1 cellular context compared by ENCODE assay signal in the genomic region with DNA sequence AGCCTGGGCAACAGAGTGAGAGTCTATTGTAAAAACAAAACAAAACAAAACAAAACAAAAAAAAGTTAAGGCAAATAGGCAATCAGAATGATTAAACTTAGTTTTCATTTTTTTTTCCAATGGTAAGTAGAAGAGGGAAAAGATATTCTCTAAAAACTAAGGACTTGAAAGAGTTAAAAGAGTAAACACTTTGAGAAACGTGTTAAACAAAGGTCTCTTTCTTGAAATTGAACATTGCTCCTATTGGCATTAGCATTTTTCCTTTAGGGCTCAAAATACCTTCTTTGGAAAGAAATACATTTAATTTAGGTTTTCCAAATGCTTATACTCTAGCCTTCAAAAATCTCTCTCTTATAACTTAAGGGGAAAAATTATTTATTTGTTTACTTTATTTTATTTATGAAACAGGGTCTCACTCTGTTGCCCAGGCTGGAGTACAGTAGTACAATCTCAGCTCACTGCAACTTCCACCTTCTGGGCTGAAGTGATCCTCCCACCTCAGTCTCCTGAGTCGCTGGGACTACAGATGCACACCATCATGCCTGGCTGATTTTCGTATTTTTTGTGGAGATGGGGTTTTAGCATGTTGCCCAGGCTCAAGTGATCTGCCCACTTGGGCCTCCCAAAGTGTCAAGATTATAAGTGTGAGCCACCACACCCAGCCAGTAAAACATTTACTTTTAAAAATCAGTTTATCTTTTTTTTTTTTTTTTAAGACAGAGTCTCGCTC.
TF ChIP-seq lines count a peak whose summit lies in the region.

No MANE protein-coding gene starts in this region.

TF ChIP-seq in HepG2, 621 proteins besides CTCF, POLR2A, EP300 and RAD21 (continues in another document):
- 0 out of 2 replicates have a peak, but pooled peaks have one; percentile 22 for TF ChIP-seq HNF4G (IDR thresholded peaks at IDR 0.05; ENCODE audit: borderline replicate concordance, low read depth, low read length)
- TF ChIP-seq HNF4G (CRISPR knock-in tag; IDR thresholded peaks at IDR 0.05; ENCODE audit: borderline replicate concordance, low read depth): no peak
- TF ChIP-seq, protein P1, sequence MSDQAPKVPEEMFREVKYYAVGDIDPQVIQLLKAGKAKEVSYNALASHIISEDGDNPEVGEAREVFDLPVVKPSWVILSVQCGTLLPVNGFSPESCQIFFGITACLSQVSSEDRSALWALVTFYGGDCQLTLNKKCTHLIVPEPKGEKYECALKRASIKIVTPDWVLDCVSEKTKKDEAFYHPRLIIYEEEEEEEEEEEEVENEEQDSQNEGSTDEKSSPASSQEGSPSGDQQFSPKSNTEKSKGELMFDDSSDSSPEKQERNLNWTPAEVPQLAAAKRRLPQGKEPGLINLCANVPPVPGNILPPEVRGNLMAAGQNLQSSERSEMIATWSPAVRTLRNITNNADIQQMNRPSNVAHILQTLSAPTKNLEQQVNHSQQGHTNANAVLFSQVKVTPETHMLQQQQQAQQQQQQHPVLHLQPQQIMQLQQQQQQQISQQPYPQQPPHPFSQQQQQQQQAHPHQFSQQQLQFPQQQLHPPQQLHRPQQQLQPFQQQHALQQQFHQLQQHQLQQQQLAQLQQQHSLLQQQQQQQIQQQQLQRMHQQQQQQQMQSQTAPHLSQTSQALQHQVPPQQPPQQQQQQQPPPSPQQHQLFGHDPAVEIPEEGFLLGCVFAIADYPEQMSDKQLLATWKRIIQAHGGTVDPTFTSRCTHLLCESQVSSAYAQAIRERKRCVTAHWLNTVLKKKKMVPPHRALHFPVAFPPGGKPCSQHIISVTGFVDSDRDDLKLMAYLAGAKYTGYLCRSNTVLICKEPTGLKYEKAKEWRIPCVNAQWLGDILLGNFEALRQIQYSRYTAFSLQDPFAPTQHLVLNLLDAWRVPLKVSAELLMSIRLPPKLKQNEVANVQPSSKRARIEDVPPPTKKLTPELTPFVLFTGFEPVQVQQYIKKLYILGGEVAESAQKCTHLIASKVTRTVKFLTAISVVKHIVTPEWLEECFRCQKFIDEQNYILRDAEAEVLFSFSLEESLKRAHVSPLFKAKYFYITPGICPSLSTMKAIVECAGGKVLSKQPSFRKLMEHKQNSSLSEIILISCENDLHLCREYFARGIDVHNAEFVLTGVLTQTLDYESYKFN (CRISPR knock-in tag; conservative IDR thresholded peaks at IDR 0.05): 0 out of 2 replicates have a peak, but pooled peaks have one; percentile 40
- peak; percentile 73; the same call in 1 of the 2 replicates for TF ChIP-seq ZMYM3 (CRISPR knock-in tag; IDR thresholded peaks at IDR 0.05)
- no peak for TF ChIP-seq ISX (CRISPR knock-in tag; conservative IDR thresholded peaks at IDR 0.05)
- 0 out of 2 replicates have a peak, but pooled peaks have one; percentile 16 for TF ChIP-seq THAP11 (CRISPR knock-in tag; IDR thresholded peaks at IDR 0.05)
- peak; percentile 92 for TF ChIP-seq ZNF629 (CRISPR knock-in tag; conservative IDR thresholded peaks at IDR 0.05)
- TF ChIP-seq, protein P2, sequence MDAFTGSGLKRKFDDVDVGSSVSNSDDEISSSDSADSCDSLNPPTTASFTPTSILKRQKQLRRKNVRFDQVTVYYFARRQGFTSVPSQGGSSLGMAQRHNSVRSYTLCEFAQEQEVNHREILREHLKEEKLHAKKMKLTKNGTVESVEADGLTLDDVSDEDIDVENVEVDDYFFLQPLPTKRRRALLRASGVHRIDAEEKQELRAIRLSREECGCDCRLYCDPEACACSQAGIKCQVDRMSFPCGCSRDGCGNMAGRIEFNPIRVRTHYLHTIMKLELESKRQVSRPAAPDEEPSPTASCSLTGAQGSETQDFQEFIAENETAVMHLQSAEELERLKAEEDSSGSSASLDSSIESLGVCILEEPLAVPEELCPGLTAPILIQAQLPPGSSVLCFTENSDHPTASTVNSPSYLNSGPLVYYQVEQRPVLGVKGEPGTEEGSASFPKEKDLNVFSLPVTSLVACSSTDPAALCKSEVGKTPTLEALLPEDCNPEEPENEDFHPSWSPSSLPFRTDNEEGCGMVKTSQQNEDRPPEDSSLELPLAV (CRISPR knock-in tag; conservative IDR thresholded peaks at IDR 0.05; ENCODE audit: low read depth): no peak
- TF ChIP-seq, protein P3, sequence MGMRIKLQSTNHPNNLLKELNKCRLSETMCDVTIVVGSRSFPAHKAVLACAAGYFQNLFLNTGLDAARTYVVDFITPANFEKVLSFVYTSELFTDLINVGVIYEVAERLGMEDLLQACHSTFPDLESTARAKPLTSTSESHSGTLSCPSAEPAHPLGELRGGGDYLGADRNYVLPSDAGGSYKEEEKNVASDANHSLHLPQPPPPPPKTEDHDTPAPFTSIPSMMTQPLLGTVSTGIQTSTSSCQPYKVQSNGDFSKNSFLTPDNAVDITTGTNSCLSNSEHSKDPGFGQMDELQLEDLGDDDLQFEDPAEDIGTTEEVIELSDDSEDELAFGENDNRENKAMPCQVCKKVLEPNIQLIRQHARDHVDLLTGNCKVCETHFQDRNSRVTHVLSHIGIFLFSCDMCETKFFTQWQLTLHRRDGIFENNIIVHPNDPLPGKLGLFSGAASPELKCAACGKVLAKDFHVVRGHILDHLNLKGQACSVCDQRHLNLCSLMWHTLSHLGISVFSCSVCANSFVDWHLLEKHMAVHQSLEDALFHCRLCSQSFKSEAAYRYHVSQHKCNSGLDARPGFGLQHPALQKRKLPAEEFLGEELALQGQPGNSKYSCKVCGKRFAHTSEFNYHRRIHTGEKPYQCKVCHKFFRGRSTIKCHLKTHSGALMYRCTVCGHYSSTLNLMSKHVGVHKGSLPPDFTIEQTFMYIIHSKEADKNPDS (CRISPR knock-in tag; IDR thresholded peaks at IDR 0.05): no peak
- TF ChIP-seq, protein P4, sequence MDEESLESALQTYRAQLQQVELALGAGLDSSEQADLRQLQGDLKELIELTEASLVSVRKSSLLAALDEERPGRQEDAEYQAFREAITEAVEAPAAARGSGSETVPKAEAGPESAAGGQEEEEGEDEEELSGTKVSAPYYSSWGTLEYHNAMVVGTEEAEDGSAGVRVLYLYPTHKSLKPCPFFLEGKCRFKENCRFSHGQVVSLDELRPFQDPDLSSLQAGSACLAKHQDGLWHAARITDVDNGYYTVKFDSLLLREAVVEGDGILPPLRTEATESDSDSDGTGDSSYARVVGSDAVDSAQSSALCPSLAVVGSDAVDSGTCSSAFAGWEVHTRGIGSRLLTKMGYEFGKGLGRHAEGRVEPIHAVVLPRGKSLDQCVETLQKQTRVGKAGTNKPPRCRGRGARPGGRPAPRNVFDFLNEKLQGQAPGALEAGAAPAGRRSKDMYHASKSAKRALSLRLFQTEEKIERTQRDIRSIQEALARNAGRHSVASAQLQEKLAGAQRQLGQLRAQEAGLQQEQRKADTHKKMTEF (CRISPR knock-in tag; IDR thresholded peaks at IDR 0.05): peak; percentile 40; the same call in 1 of the 2 replicates
- TF ChIP-seq, protein P5, sequence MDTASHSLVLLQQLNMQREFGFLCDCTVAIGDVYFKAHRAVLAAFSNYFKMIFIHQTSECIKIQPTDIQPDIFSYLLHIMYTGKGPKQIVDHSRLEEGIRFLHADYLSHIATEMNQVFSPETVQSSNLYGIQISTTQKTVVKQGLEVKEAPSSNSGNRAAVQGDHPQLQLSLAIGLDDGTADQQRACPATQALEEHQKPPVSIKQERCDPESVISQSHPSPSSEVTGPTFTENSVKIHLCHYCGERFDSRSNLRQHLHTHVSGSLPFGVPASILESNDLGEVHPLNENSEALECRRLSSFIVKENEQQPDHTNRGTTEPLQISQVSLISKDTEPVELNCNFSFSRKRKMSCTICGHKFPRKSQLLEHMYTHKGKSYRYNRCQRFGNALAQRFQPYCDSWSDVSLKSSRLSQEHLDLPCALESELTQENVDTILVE (CRISPR knock-in tag; IDR thresholded peaks at IDR 0.05): 0 out of 2 replicates have a peak, but pooled peaks have one; percentile 14
- TF ChIP-seq ZNF616 (CRISPR knock-in tag; IDR thresholded peaks at IDR 0.05; ENCODE audit: low read depth): no peak
- TF ChIP-seq, protein P6, sequence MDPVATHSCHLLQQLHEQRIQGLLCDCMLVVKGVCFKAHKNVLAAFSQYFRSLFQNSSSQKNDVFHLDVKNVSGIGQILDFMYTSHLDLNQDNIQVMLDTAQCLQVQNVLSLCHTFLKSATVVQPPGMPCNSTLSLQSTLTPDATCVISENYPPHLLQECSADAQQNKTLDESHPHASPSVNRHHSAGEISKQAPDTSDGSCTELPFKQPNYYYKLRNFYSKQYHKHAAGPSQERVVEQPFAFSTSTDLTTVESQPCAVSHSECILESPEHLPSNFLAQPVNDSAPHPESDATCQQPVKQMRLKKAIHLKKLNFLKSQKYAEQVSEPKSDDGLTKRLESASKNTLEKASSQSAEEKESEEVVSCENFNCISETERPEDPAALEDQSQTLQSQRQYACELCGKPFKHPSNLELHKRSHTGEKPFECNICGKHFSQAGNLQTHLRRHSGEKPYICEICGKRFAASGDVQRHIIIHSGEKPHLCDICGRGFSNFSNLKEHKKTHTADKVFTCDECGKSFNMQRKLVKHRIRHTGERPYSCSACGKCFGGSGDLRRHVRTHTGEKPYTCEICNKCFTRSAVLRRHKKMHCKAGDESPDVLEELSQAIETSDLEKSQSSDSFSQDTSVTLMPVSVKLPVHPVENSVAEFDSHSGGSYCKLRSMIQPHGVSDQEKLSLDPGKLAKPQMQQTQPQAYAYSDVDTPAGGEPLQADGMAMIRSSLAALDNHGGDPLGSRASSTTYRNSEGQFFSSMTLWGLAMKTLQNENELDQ (CRISPR knock-in tag; IDR thresholded peaks at IDR 0.05; ENCODE audit: borderline replicate concordance): no peak
- TF ChIP-seq, protein P7, sequence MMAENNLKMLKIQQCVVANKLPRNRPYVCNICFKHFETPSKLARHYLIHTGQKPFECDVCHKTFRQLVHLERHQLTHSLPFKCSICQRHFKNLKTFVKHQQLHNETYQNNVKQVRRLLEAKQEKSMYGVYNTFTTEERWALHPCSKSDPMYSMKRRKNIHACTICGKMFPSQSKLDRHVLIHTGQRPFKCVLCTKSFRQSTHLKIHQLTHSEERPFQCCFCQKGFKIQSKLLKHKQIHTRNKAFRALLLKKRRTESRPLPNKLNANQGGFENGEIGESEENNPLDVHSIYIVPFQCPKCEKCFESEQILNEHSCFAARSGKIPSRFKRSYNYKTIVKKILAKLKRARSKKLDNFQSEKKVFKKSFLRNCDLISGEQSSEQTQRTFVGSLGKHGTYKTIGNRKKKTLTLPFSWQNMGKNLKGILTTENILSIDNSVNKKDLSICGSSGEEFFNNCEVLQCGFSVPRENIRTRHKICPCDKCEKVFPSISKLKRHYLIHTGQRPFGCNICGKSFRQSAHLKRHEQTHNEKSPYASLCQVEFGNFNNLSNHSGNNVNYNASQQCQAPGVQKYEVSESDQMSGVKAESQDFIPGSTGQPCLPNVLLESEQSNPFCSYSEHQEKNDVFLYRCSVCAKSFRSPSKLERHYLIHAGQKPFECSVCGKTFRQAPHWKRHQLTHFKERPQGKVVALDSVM (CRISPR knock-in tag; IDR thresholded peaks at IDR 0.05): peak; percentile 22; the same call in 1 of the 2 replicates
- peak; percentile 40 for TF ChIP-seq HNF4A (CRISPR knock-in tag; IDR thresholded peaks at IDR 0.05)
- no peak for TF ChIP-seq FOXA1 (IDR thresholded peaks at IDR 0.05)
- peak; percentile 14; the same call in 1 of the 2 replicates for TF ChIP-seq FOXA1 (CRISPR knock-in tag; IDR thresholded peaks at IDR 0.05)
- TF ChIP-seq FOXP1 (IDR thresholded peaks at IDR 0.05): no peak
- peak; percentile 24; the same call in 1 of the 2 replicates for TF ChIP-seq FOXP1 (CRISPR knock-in tag; IDR thresholded peaks at IDR 0.05)
- TF ChIP-seq GZF1 (CRISPR knock-in tag; IDR thresholded peaks at IDR 0.05): no peak
- TF ChIP-seq ZKSCAN8 (CRISPR knock-in tag; IDR thresholded peaks at IDR 0.05; ENCODE audit: borderline replicate concordance): no peak
- TF ChIP-seq CHD4 (IDR thresholded peaks at IDR 0.05; ENCODE audit: borderline replicate concordance, low read length): peak; percentile 26; the same call in 1 of the 2 replicates
- peak; percentile 68 for TF ChIP-seq FOXA3 (CRISPR knock-in tag; IDR thresholded peaks at IDR 0.05)
- TF ChIP-seq NPAS2 (CRISPR knock-in tag; IDR thresholded peaks at IDR 0.05; ENCODE audit: borderline replicate concordance): no peak
- no peak for TF ChIP-seq DNMT1 (CRISPR knock-in tag; IDR thresholded peaks at IDR 0.05)
- no peak for TF ChIP-seq REXO4 (CRISPR knock-in tag; IDR thresholded peaks at IDR 0.05; ENCODE audit: borderline replicate concordance)
- no peak for TF ChIP-seq SRY (CRISPR knock-in tag; IDR thresholded peaks at IDR 0.05)
- TF ChIP-seq ZNF792 (CRISPR knock-in tag; IDR thresholded peaks at IDR 0.05): no peak
- TF ChIP-seq ZNF460 (CRISPR knock-in tag; IDR thresholded peaks at IDR 0.05; ENCODE audit: borderline replicate concordance): peak; percentile 52; the same call in 1 of the 2 replicates
- peak; percentile 96 for TF ChIP-seq ZNF121 (CRISPR knock-in tag; IDR thresholded peaks at IDR 0.05)
- TF ChIP-seq ZNF652 (CRISPR knock-in tag; IDR thresholded peaks at IDR 0.05; ENCODE audit: borderline replicate concordance, low read depth): peak; percentile 97
- no peak for TF ChIP-seq ZNF577 (CRISPR knock-in tag; IDR thresholded peaks at IDR 0.05; ENCODE audit: borderline replicate concordance, low read depth)
- peak; percentile 54; the same call in 1 of the 2 replicates for TF ChIP-seq KDM1A (CRISPR knock-in tag; IDR thresholded peaks at IDR 0.05)
- 0 out of 2 replicates have a peak, but pooled peaks have one; percentile 11 for TF ChIP-seq KDM6A (CRISPR knock-in tag; IDR thresholded peaks at IDR 0.05; ENCODE audit: low read depth)
- TF ChIP-seq, protein P8, sequence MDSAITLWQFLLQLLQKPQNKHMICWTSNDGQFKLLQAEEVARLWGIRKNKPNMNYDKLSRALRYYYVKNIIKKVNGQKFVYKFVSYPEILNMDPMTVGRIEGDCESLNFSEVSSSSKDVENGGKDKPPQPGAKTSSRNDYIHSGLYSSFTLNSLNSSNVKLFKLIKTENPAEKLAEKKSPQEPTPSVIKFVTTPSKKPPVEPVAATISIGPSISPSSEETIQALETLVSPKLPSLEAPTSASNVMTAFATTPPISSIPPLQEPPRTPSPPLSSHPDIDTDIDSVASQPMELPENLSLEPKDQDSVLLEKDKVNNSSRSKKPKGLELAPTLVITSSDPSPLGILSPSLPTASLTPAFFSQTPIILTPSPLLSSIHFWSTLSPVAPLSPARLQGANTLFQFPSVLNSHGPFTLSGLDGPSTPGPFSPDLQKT (CRISPR knock-in tag; IDR thresholded peaks at IDR 0.05; ENCODE audit: borderline replicate concordance): no peak
